Comparison of ENCODE assay signal across 16 cellular contexts in the genomic region with DNA sequence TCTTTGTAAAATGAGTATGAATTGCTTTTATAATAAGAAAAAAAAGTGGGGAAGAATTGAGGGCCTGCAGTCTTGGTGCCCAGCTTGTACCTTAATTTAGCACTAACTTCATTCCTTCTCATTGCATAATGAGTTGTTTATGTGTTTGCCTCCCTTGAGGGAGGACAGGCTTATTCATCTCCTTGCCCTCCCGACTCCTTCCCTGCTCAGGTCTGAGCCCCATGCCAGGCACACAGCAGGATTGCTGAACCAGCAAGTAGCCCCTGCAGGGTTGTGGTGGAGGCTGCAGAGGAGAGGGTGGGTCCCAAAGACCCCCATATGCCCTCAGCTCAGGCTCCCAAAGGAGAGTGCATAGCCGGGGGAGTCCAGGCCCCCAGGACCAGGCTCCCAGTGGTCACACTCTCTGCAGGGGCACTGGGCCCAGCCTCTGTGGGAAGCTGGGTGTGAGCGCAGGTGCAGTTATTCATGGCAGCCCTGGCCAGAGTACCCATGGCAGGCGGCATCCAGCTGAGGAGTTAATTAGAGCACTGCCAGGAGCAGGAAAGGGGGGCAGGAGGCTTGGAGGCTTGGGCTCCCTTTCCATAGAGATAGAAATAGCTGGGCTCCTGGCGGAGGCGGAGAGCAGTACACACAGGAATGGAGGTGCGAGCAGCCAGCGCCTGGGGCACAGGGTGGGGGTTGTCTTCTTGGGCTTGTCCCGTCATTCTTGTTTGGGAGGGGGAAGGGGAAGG. TPM values are rescaled to one million over a fixed set of nuclear protein-coding genes. Genes with fewer than 3 reads are reported as not detected.
DNase-seq lines count a peak whose midpoint lies in the region; ATAC-seq and TF ChIP-seq lines count a peak whose summit lies in the region.
"Had no signal": no experiment of that assay in that cellular context is flagged by ENCODE, and none has a peak within 500 bp of the region (broad histone marks: within the 10 kb centered on the region; RNA-seq: fewer than 3 reads in every experiment).

No MANE protein-coding gene starts in this region.

- no peaks in the 10 kb centered on the region for H3F3A ChIP-seq in GM23338 (replicated peaks; ENCODE audit: low read depth)
- peaks cover 6% of the 10 kb centered on the region for H3F3A ChIP-seq in neural progenitor cell (ENCODE audit: low read depth)

- H4K20me1 ChIP-seq in GM23338 (replicated peaks; ENCODE audit: insufficient read depth), result no peaks in the 10 kb centered on the region
- H4K20me1 ChIP-seq in neural progenitor cell (ENCODE audit: low read depth), result no peaks in the 10 kb centered on the region

- H3K4me2 ChIP-seq in GM23338 (no peak overlapping the region), neural progenitor cell (peak overlapping the region; percentile 49)

- H3K79me2 ChIP-seq in GM23338 (replicated peaks; ENCODE audit: insufficient read depth), result no peaks in the 10 kb centered on the region
- H3K79me2 ChIP-seq in neural progenitor cell (ENCODE audit: low read depth), result no peaks in the 10 kb centered on the region

- H3K4me1 ChIP-seq in GM23338 (ENCODE audit: insufficient read depth) (no peaks in the 10 kb centered on the region), neural progenitor cell (peaks cover 28% of the 10 kb centered on the region)
- H3K4me1 ChIP-seq: breast epithelium, tibial artery had no signal

- H3K36me3 Mint-ChIP-seq in GM23338 (ENCODE audit: low read depth) (no peaks in the 10 kb centered on the region), neural progenitor cell (no peaks in the 10 kb centered on the region)
- H3K36me3 Mint-ChIP-seq: activated naive CD4-positive, alpha-beta T cell treated with anti-CD3 and anti-CD28 coated beads, Interleukin-2, amount 50 U/mL, for 24 hours; natural killer cell treated with Interleukin-12 subunit alpha and Interleukin-12 subunit beta and Interleukin-15 and Interleukin-18, amount 100 ng/mL, for 72 hours had no signal

- no peak overlapping the region for H3K9ac ChIP-seq in neural progenitor cell

- H3K36me3 ChIP-seq in GM23338 (ENCODE audit: insufficient read depth) (no peaks in the 10 kb centered on the region), neural progenitor cell (no peaks in the 10 kb centered on the region)
- H3K36me3 ChIP-seq: breast epithelium, tibial artery had no signal

- H3K4me3 ChIP-seq in GM23338 (no peak overlapping the region), neural progenitor cell (no peak overlapping the region)
- H3K4me3 ChIP-seq: breast epithelium, lung, tibial artery had no signal

- H3K27me3 Mint-ChIP-seq in GM23338 (ENCODE audit: insufficient read depth, low read depth, poor library complexity), result peaks cover 12% of the 10 kb centered on the region
- H3K27me3 Mint-ChIP-seq in neural progenitor cell (ENCODE audit: insufficient read depth, low read depth), result peaks cover 10% of the 10 kb centered on the region
- H3K27me3 Mint-ChIP-seq: activated naive CD4-positive, alpha-beta T cell treated with anti-CD3 and anti-CD28 coated beads, Interleukin-2, amount 50 U/mL, for 24 hours had no signal

- DNase-seq in GM23338 (ENCODE audit: low spot score) (peak; percentile 44), NCI-H1417 treated with DMSO at 0.1 percent for 48 hours (lab: John Stamatoyannopoulos, UW) (peak; percentile 2), cerebellum (ENCODE audit: low spot score) (peak; percentile 77), neural progenitor cell (ENCODE audit: low spot score) (peak; percentile 59)
- DNase-seq in stimulated activated CD4-positive, alpha-beta T cell treated with anti-CD3 and anti-CD28 coated beads, Interleukin-4, amount 100 ng/mL, for 4 hours, result no peak
- DNase-seq: foreskin melanocyte, NCI-H345, OCI-M1, tibial artery had no signal

- H2AFZ ChIP-seq in GM23338 (no peak overlapping the region), neural progenitor cell (replicated peaks) (no peak overlapping the region)

- H3K27me3 ChIP-seq in GM23338 (ENCODE audit: insufficient read depth) (no peaks in the 10 kb centered on the region), neural progenitor cell (no peaks in the 10 kb centered on the region)
- H3K27me3 ChIP-seq: breast epithelium had no signal

- H3K4me3 Mint-ChIP-seq in GM23338 (no peak overlapping the region), neural progenitor cell (no peak overlapping the region)
- H3K4me3 Mint-ChIP-seq: activated naive CD4-positive, alpha-beta T cell treated with anti-CD3 and anti-CD28 coated beads, Interleukin-2, amount 50 U/mL, for 24 hours; natural killer cell treated with Interleukin-12 subunit alpha and Interleukin-12 subunit beta and Interleukin-15 and Interleukin-18, amount 100 ng/mL, for 72 hours had no signal

- H3K27ac ChIP-seq in GM23338 (ENCODE audit: low read depth) (no peak overlapping the region), neural progenitor cell (no peak overlapping the region)
- H3K27ac ChIP-seq: tibial artery had no signal

- no peaks in the 10 kb centered on the region for H3K9me2 ChIP-seq in GM23338 (ENCODE audit: insufficient read depth)

- no peak overlapping the region for H3K27ac Mint-ChIP-seq in GM23338
- no peak overlapping the region for H3K27ac Mint-ChIP-seq in neural progenitor cell
- H3K27ac Mint-ChIP-seq: activated naive CD4-positive, alpha-beta T cell treated with anti-CD3 and anti-CD28 coated beads, Interleukin-2, amount 50 U/mL, for 24 hours; natural killer cell treated with Interleukin-12 subunit alpha and Interleukin-12 subunit beta and Interleukin-15 and Interleukin-18, amount 100 ng/mL, for 72 hours had no signal

- TF ChIP-seq CTCF in GM23338 (conservative IDR thresholded peaks at IDR 0.05; ENCODE audit: low read depth in 2 of 2), result no peak
- peak; percentile 15 for TF ChIP-seq CTCF in neural progenitor cell (IDR thresholded peaks at IDR 0.05)

- H3K9me3 ChIP-seq in neural progenitor cell (ENCODE audit: low read depth), result no peaks in the 10 kb centered on the region
- H3K9me3 ChIP-seq: breast epithelium, tibial artery had no signal

- H3K4me1 Mint-ChIP-seq in GM23338 (peaks cover 10% of the 10 kb centered on the region), neural progenitor cell (peaks cover 10% of the 10 kb centered on the region)
- H3K4me1 Mint-ChIP-seq: activated naive CD4-positive, alpha-beta T cell treated with anti-CD3 and anti-CD28 coated beads, Interleukin-2, amount 50 U/mL, for 24 hours had no signal

- ATAC-seq in GM23338, result peak; percentile 79
- no peak for ATAC-seq in HG02852 (IDR thresholded peaks at IDR 0.05; ENCODE audit: unreplicated experiment)
- no peak for ATAC-seq in GM19455 (IDR thresholded peaks at IDR 0.05; ENCODE audit: unreplicated experiment)
- ATAC-seq: natural killer cell treated with Interleukin-12 subunit alpha and Interleukin-12 subunit beta and Interleukin-15 and Interleukin-18, amount 100 ng/mL, for 72 hours had no signal

- H3K9me3 Mint-ChIP-seq in GM23338 (no peaks in the 10 kb centered on the region), neural progenitor cell (no peaks in the 10 kb centered on the region)
- H3K9me3 Mint-ChIP-seq: activated naive CD4-positive, alpha-beta T cell treated with anti-CD3 and anti-CD28 coated beads, Interleukin-2, amount 50 U/mL, for 24 hours; natural killer cell treated with Interleukin-12 subunit alpha and Interleukin-12 subunit beta and Interleukin-15 and Interleukin-18, amount 100 ng/mL, for 72 hours had no signal

TF ChIP-seq in GM23338, 12 proteins besides CTCF, POLR2A, EP300 and RAD21:
- no peak for TF ChIP-seq EZH2phosphoT487 (IDR thresholded peaks at IDR 0.05; ENCODE audit: unreplicated experiment)
- no peak for TF ChIP-seq ZNF114 (CRISPR knock-in tag; IDR thresholded peaks at IDR 0.05)
- TF ChIP-seq CREB1 (CRISPR knock-in tag; IDR thresholded peaks at IDR 0.05; ENCODE audit: low read depth), result no peak

RNA-seq across cellular contexts. Expression of a gene that starts 28.2 kb away (rescaled TPM):
- total RNA-seq in GM23338 (2014; rRNA removed; shearing (Covaris generic)), result 0.14 and 0.16 TPM in 2 replicates
- polyA plus RNA-seq in GM23338 (2016; fragmentation: Nextera tagmentation; extraction: Ambion mirVana), result 0.15 TPM in 1 of 2 replicates, not detected in the other
- total RNA-seq in cerebellum (10.2 TPM), neural progenitor cell (ENCODE audit: low replicate concordance) (0.09 TPM in 1 of 2 replicates, not detected in the other)

RNA-seq across cellular contexts. Expression of a gene that starts 49.7 kb away (rescaled TPM):
- 3.5 and 5.1 TPM in 2 replicates for total RNA-seq in GM23338 (2014; rRNA removed; shearing (Covaris generic))
- polyA plus RNA-seq in GM23338 (2016; fragmentation: Nextera tagmentation; extraction: Ambion mirVana), result 2.4 and 3.4 TPM in 2 replicates
- total RNA-seq in cerebellum, result 1.5 TPM
- total RNA-seq in neural progenitor cell (ENCODE audit: low replicate concordance), result not detected in 2 replicates
- total RNA-seq: natural killer cell treated with Interleukin-12 subunit alpha and Interleukin-12 subunit beta and Interleukin-15 and Interleukin-18, amount 100 ng/mL, for 72 hours had no signal
- polyA plus RNA-seq: BJ had no signal

Comparison
In these comparisons a context has a peak if more than half of its experiments do, and no peak if none do; other contexts are left out.
1. DNase-seq: peak in GM23338 (single experiment), NCI-H1417 treated with DMSO at 0.1 percent for 48 hours (single experiment), cerebellum (single experiment) and neural progenitor cell (single experiment); none in stimulated activated CD4-positive, alpha-beta T cell treated with anti-CD3 and anti-CD28 coated beads, Interleukin-4, amount 100 ng/mL, for 4 hours (0 of 2).